ENCODE assay signal across 8 cellular contexts in the genomic region with DNA sequence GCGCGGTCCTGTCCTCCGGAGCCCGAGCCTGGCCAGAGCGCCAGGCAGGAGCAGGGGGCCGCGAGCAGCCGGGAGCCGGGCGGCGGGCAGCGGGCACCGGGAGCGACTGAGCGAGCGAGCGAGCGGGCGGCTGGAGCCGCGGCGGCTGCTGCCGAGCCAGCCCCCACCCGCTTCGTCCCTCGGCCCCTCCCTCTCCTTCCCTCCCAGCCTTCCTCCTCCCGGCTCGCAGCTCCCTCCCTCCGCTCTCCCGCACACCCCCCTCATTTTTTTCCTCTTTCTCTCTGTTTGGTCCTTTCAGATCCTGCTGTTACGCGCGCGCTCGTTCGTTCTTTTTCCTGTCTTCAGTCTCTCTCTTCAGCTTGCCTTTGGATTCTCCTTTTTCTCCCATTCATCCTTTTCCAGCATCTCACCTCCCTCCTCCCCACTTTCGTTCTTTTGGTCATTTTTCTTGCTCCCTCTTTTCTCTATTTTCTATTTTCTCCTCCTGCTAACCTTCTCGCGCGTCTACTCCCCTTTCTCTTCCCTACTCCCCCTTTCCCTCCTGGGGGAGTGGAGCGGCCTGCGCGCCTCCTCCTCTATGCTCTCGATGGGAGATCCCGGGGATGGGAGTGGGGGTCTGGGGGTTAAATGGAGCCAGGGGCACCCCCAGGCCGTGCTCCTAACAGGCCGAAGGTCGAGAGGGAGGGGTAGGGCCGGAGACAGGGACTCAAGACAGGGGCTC. TPM values are rescaled to one million over a fixed set of nuclear protein-coding genes. Genes with fewer than 3 reads are reported as not detected.
A peak's percentile ranks its signal among the peaks of the same experiment; 100 is the strongest.
DNase-seq lines count a peak whose midpoint lies in the region; ATAC-seq and TF ChIP-seq lines count a peak whose summit lies in the region.

A gene (minus strand): TSS at position 108 of the 721 bp plus-strand sequence. CDS start 125,347 bp downstream, outside the sequence.

- H2AFZ ChIP-seq in hepatocyte, result peak within 1 kb of the TSS; percentile 74

- peaks cover 97% of the 10 kb centered on the region for H3K27me3 ChIP-seq in hepatocyte

- peak within 1 kb of the TSS; percentile 99 for H3K4me2 ChIP-seq in hepatocyte

- no peak for ATAC-seq in HG03565 (IDR thresholded peaks at IDR 0.05; ENCODE audit: unreplicated experiment)
- ATAC-seq in GM18502 (IDR thresholded peaks at IDR 0.05; ENCODE audit: poor library complexity, unreplicated experiment), result no peak

- H3K27ac ChIP-seq in hepatocyte, result no peak within 1 kb of the TSS

- no peaks in the 10 kb centered on the region for H3K9me2 ChIP-seq in hepatocyte (replicated peaks; ENCODE audit: insufficient read depth)

- H3K79me2 ChIP-seq in hepatocyte, result no peaks in the 10 kb centered on the region

- H3K4me1 ChIP-seq in hepatocyte (ENCODE audit: insufficient read depth), result peaks cover 22% of the 10 kb centered on the region

- no peaks in the 10 kb centered on the region for H3K36me3 ChIP-seq in hepatocyte (replicated peaks; ENCODE audit: insufficient read depth, low read depth)

- no peak for TF ChIP-seq CTCF in hepatocyte (IDR thresholded peaks at IDR 0.05; ENCODE audit: poor library complexity)

- WGBS in hepatocyte (ENCODE audit: low lambda C conversion rate, missing lambda C conversion rate), result 4% methylated on average over 40 of the region's 49 CpGs

- H3K9me3 ChIP-seq in hepatocyte (ENCODE audit: low read depth), result no peaks in the 10 kb centered on the region

- no peaks in the 10 kb centered on the region for H4K20me1 ChIP-seq in hepatocyte (ENCODE audit: insufficient read depth, poor library complexity, severe bottlenecking)

- peak within 1 kb of the TSS; percentile 58; the same call in 1 of the 2 replicates for H3K4me3 ChIP-seq in GM08714 (ENCODE audit: low read length)
- peak within 1 kb of the TSS; percentile 60 for H3K4me3 ChIP-seq in hepatocyte

- peak; percentile 68 for DNase-seq in NCI-H1105 treated with DMSO at 0.1 percent for 48 hours (lab: John Stamatoyannopoulos, UW)
- DNase-seq in amygdala (lab: John Stamatoyannopoulos, UW), result peak in 29 of 56 donors; percentile 6 to 58 (median 24)
- peak; percentile 44 for DNase-seq in hepatocyte (ENCODE audit: low spot score)
- DNase-seq in retina, result peak; percentile 60
- no peak for DNase-seq in germinal center (ENCODE audit: low spot score)

RNA-seq across cellular contexts. Expression of the gene that starts here (rescaled TPM):
- total RNA-seq in hepatocyte, result 0.07 and 0.12 TPM in 2 replicates
- 0.25 TPM in 1 of 2 replicates, not detected in the other for polyA plus RNA-seq in hepatocyte

Comparison
In these comparisons a context has a peak if more than half of its experiments do, and no peak if none do; other contexts are left out.
1. Peak in DNase-seq, H3K4me3 ChIP-seq and H3K4me2 ChIP-seq in hepatocyte; RNA of the gene not detected or under 1 TPM.